Comparison of ENCODE assay signal across 3 cellular contexts in the genomic region with DNA sequence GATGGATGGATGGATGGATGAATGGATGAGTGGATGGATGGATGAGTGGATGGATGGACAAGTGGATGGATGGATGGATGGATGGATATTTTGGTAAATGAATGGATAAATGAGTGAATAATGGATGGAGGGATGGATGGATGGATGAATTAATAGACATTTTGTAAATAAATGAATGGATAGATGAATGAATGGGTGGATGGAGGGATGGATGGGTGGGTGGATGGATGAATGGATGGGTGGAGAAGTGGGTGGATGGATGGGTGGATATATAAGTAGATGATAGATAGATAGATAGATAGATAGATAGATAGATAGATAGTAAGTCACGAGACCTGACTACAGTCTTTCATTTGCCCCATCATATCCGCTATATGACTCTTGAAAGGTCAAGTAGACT.
A peak's percentile ranks its signal among the peaks of the same experiment; 100 is the strongest.
TF ChIP-seq lines count a peak whose summit lies in the region.

No MANE protein-coding gene starts in this region.

TF ChIP-seq in HEK293, 187 proteins besides CTCF, POLR2A, EP300 and RAD21:
- TF ChIP-seq ZNF366 (tag by site-specific recombination; conservative IDR thresholded peaks at IDR 0.05) (peak; percentile 75), ZNF548 (tag by site-specific recombination; IDR thresholded peaks at IDR 0.05) (no peak)

TF ChIP-seq in K562, 482 proteins besides CTCF, POLR2A, EP300 and RAD21:
- TF ChIP-seq MTA2 (IDR thresholded peaks at IDR 0.05; ENCODE audit: low read depth): no peak
- peak; percentile 62 for TF ChIP-seq DACH1 (IDR thresholded peaks at IDR 0.05; ENCODE audit: partially characterized antibody)
- TF ChIP-seq, protein P1, sequence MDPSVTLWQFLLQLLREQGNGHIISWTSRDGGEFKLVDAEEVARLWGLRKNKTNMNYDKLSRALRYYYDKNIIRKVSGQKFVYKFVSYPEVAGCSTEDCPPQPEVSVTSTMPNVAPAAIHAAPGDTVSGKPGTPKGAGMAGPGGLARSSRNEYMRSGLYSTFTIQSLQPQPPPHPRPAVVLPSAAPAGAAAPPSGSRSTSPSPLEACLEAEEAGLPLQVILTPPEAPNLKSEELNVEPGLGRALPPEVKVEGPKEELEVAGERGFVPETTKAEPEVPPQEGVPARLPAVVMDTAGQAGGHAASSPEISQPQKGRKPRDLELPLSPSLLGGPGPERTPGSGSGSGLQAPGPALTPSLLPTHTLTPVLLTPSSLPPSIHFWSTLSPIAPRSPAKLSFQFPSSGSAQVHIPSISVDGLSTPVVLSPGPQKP (CRISPR knock-in tag; IDR thresholded peaks at IDR 0.05): no peak
- TF ChIP-seq SMAD1 (IDR thresholded peaks at IDR 0.05; ENCODE audit: low read depth, low read length, partially characterized antibody): no peak
- TF ChIP-seq MCM5 (IDR thresholded peaks at IDR 0.05; ENCODE audit: low read depth): no peak
TF ChIP-seq in K562: peak in this region for 1.

TF ChIP-seq in H1, 55 proteins besides CTCF, POLR2A, EP300 and RAD21:
- TF ChIP-seq KDM4A (IDR thresholded peaks at IDR 0.05; ENCODE audit: low read depth, low read length, severe bottlenecking) (no peak), FOSL1 (IDR thresholded peaks at IDR 0.05; ENCODE audit: insufficient read depth, low read depth, low read length) (no peak), BCL11A (IDR thresholded peaks at IDR 0.05; ENCODE audit: low read depth in 2 of 2, low read length in 2 of 2) (no peak), TBP (IDR thresholded peaks at IDR 0.05; ENCODE audit: low read depth, low read length) (no peak), RNF2 (IDR thresholded peaks at IDR 0.05; ENCODE audit: borderline replicate concordance, low read depth, low read length, missing control alignments, poor library complexity, severe bottlenecking) (no peak), CBX5 (IDR thresholded peaks at IDR 0.05; ENCODE audit: low read depth, low read length) (no peak), EZH2 (IDR thresholded peaks at IDR 0.05; ENCODE audit: low read depth, low read length, severe bottlenecking) (no peak), RBBP5 (IDR thresholded peaks at IDR 0.05; ENCODE audit: borderline replicate concordance, low read depth, low read length) (no peak), YY1 (IDR thresholded peaks at IDR 0.05; ENCODE audit: low read depth, low read length) (no peak)
- TF ChIP-seq, protein P2, sequence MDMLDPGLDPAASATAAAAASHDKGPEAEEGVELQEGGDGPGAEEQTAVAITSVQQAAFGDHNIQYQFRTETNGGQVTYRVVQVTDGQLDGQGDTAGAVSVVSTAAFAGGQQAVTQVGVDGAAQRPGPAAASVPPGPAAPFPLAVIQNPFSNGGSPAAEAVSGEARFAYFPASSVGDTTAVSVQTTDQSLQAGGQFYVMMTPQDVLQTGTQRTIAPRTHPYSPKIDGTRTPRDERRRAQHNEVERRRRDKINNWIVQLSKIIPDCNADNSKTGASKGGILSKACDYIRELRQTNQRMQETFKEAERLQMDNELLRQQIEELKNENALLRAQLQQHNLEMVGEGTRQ (IDR thresholded peaks at IDR 0.05; ENCODE audit: low read length): no peak
TF ChIP-seq in H1: peak in this region for 0.
